8 cellular contexts compared by ENCODE assay signal in the genomic region with DNA sequence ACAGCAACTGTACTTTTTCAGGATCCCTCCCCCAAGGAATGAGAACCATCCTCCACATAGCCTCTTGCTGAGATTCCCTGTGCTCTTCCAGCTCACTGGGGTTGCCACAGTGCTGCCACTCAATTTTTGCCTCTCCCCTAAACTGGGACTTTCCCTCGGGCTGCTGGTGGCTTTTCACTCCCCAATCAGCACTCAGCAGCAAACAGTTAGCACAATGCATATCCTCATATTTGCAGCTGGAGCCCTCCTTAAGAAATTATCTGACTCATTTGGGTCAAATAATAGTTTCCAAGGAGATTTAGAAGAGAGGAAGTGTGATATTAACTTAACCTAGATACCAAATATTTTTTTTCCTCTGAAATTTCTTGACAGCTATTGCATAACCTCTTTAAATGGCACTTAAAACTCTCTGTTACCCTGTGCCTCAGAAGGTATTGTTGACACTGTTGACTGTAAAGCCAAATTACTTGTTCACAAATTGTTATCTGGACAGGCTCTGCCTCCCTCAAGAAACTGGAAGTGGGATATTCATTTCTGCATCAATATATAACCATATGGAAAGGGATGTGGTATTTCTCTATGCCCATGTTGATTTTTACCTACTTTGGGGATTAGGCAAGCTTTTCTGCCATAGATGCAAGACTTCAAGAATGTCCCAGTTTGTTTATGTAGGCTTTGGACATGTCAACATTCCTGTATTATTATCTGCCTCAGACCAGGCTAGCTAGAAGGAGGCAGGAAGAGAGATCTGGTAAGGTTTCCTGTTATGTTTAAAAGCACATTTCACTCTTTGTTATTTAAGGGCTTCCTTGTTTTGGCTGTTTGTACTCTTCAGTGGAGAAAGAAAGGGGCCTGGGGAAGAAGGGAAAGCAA. TPM values are rescaled to one million over a fixed set of nuclear protein-coding genes. Genes with fewer than 3 reads are reported as not detected.
DNase-seq lines count a peak whose midpoint lies in the region; ATAC-seq and TF ChIP-seq lines count a peak whose summit lies in the region.

No MANE protein-coding gene starts in this region.

- no peak overlapping the region for H3K27ac ChIP-seq in HEK293 (ENCODE audit: extremely low read depth, low read depth, low read length)
- H3K27ac ChIP-seq in OCI-LY3 (ENCODE audit: low read length) = no peak overlapping the region
- peak overlapping the region; percentile 44 for H3K27ac ChIP-seq in naive thymus-derived CD4-positive, alpha-beta T cell (ENCODE audit: low read depth, low read length)

- no peaks in the 10 kb centered on the region for H3K79me2 ChIP-seq in OCI-LY3 (ENCODE audit: low read length)

- DNase-seq in chondrocyte (ENCODE audit: low spot score) = no peak
- DNase-seq in naive thymus-derived CD4-positive, alpha-beta T cell = peak in 1 of 9 donors; percentile 22
- DNase-seq in pons (ENCODE audit: low spot score) = no peak
- DNase-seq in NCI-H146 treated with DMSO at 0.1 percent for 48 hours (lab: John Stamatoyannopoulos, UW; ENCODE audit: unreplicated experiment) = no peak
- DNase-seq in DMS53 treated with DMSO at 0.1 percent for 48 hours (lab: John Stamatoyannopoulos, UW; ENCODE audit: unreplicated experiment) = no peak

- peak overlapping the region; percentile 31 for H3K4me2 ChIP-seq in OCI-LY3 (ENCODE audit: low read length)

- H3K4me3 ChIP-seq in HEK293 (ENCODE audit: low read depth, low read length) (no peak overlapping the region), OCI-LY3 (ENCODE audit: low read length) (no peak overlapping the region)
- peak overlapping the region; percentile 4 for H3K4me3 ChIP-seq in naive thymus-derived CD4-positive, alpha-beta T cell (ENCODE audit: low read length)

- no peak overlapping the region for H2AFZ ChIP-seq in OCI-LY3 (ENCODE audit: low read depth, low read length)

- no peaks in the 10 kb centered on the region for H3K9me3 Mint-ChIP-seq in chondrocyte (ENCODE audit: low read depth)
- H3K9me3 Mint-ChIP-seq in naive thymus-derived CD4-positive, alpha-beta T cell = no peaks in the 10 kb centered on the region

- no peak overlapping the region for H3K9ac ChIP-seq in OCI-LY3 (ENCODE audit: low read length)

- peaks cover 90% of the 10 kb centered on the region for H3K4me1 Mint-ChIP-seq in chondrocyte (ENCODE audit: low read depth)
- peaks cover 39 to 83% (median 69%) of the 10 kb centered on the region in 7 donors for H3K4me1 Mint-ChIP-seq in naive thymus-derived CD4-positive, alpha-beta T cell

- H3K36me3 Mint-ChIP-seq in chondrocyte (ENCODE audit: low read depth) = peaks cover 60% of the 10 kb centered on the region
- H3K36me3 Mint-ChIP-seq in naive thymus-derived CD4-positive, alpha-beta T cell = peaks cover 0 to 21% (median 3%) of the 10 kb centered on the region in 5 donors

- H4K20me1 ChIP-seq in OCI-LY3 (ENCODE audit: insufficient read depth, low read length) = peaks cover 5% of the 10 kb centered on the region; the same call in 1 of the 2 replicates

- H3K36me3 ChIP-seq in HEK293 (ENCODE audit: control insufficient read depth in 2 of 2, insufficient read depth in 1 of 2, low read length in 2 of 2) = peaks cover 0 to 27% of the 10 kb centered on the region in 2 experiments; a peak in 1 of 3 replicates
- peaks cover 32% of the 10 kb centered on the region for H3K36me3 ChIP-seq in OCI-LY3 (replicated peaks; ENCODE audit: low read depth, low read length)
- no peaks in the 10 kb centered on the region for H3K36me3 ChIP-seq in naive thymus-derived CD4-positive, alpha-beta T cell (ENCODE audit: control insufficient read depth in 2 of 3, insufficient read depth in 3 of 3, low read length in 3 of 3)

- TF ChIP-seq CTCF in HEK293 (tag by site-specific recombination; IDR thresholded peaks at IDR 0.05) = no peak
- TF ChIP-seq CTCF in OCI-LY3 (IDR thresholded peaks at IDR 0.05; ENCODE audit: low read depth, low read length) = no peak
- no peak for TF ChIP-seq CTCF in chondrocyte (IDR thresholded peaks at IDR 0.05)

- H3K27ac Mint-ChIP-seq in chondrocyte (ENCODE audit: unreplicated experiment) = peak overlapping the region; percentile 90
- H3K27ac Mint-ChIP-seq in naive thymus-derived CD4-positive, alpha-beta T cell = peak overlapping the region; percentile 66 to 93 (median 88)

- H3K27me3 ChIP-seq in OCI-LY3 (ENCODE audit: low read depth, low read length) = no peaks in the 10 kb centered on the region
- H3K27me3 ChIP-seq in naive thymus-derived CD4-positive, alpha-beta T cell (ENCODE audit: control insufficient read depth in 2 of 2, insufficient read depth in 2 of 2, low read length in 2 of 2) = no peaks in the 10 kb centered on the region

- H3K27me3 Mint-ChIP-seq in chondrocyte (ENCODE audit: low read depth) = no peaks in the 10 kb centered on the region
- peaks cover 0 to 5% (median 0%) of the 10 kb centered on the region in 5 donors for H3K27me3 Mint-ChIP-seq in naive thymus-derived CD4-positive, alpha-beta T cell

- no peaks in the 10 kb centered on the region for H3K4me1 ChIP-seq in HEK293 (ENCODE audit: control insufficient read depth, insufficient read depth, low read length)
- H3K4me1 ChIP-seq in OCI-LY3 (ENCODE audit: low read length) = peaks cover 18% of the 10 kb centered on the region
- peaks cover 15 to 41% of the 10 kb centered on the region in 2 donors for H3K4me1 ChIP-seq in naive thymus-derived CD4-positive, alpha-beta T cell (ENCODE audit: control insufficient read depth in 2 of 2, insufficient read depth in 2 of 2, low read length in 2 of 2)

- CTCF ChIA-PET in HEK293 (lab: Yijun Ruan, JAX) = no interaction called here
- CTCF ChIA-PET in naive thymus-derived CD4-positive, alpha-beta T cell (lab: Charles Lee) = interaction anchor here (0.6 to 1.3 kb wide), 7 partner anchors 12 to 37 kb away, joined by 3 to 5 read pairs (median 3); no protein-coding TSS in a partner anchor

- peak; percentile 90 for ATAC-seq in GM18502 (IDR thresholded peaks at IDR 0.05; ENCODE audit: poor library complexity, unreplicated experiment)
- peak; percentile 90 for ATAC-seq in naive thymus-derived CD4-positive, alpha-beta T cell

- intact Hi-C loops in naive thymus-derived CD4-positive, alpha-beta T cell (cut with micrococcal nuclease) = loop anchor here in 1 of 2 donors (1.0 to 2.0 kb wide), 3 partner anchors 13 to 23 kb away; no protein-coding TSS in a partner anchor

- H3K9me3 ChIP-seq in HEK293 (ENCODE audit: control insufficient read depth, insufficient read depth, low read depth, low read length) = no peaks in the 10 kb centered on the region
- no peaks in the 10 kb centered on the region for H3K9me3 ChIP-seq in OCI-LY3 (ENCODE audit: insufficient read depth, low read length)
- no peaks in the 10 kb centered on the region for H3K9me3 ChIP-seq in naive thymus-derived CD4-positive, alpha-beta T cell (ENCODE audit: control insufficient read depth in 2 of 3, low read length in 3 of 3)

- POLR2A ChIA-PET in HEK293 (lab: Yijun Ruan, JAX) = no interaction called here
- POLR2A ChIA-PET in naive thymus-derived CD4-positive, alpha-beta T cell (lab: Charles Lee) = interaction anchor here (0.7 to 7.1 kb wide), 5 partner anchors 13 to 72 kb away, joined by 3 to 62 read pairs (median 5); no protein-coding TSS in a partner anchor

- H3K4me3 Mint-ChIP-seq in chondrocyte (ENCODE audit: unreplicated experiment) = peak overlapping the region; percentile 17
- H3K4me3 Mint-ChIP-seq in naive thymus-derived CD4-positive, alpha-beta T cell = peak overlapping the region; percentile 23 to 84 (median 74)

TF ChIP-seq in HEK293, 187 proteins besides CTCF, POLR2A, EP300 and RAD21:
- TF ChIP-seq ZNF433 (tag by site-specific recombination; IDR thresholded peaks at IDR 0.05; ENCODE audit: low read depth) = no peak
- peak; percentile 26; the same call in 1 of the 2 replicates for TF ChIP-seq SP2 (tag by site-specific recombination; IDR thresholded peaks at IDR 0.05)
- peak; percentile 41; the same call in 1 of the 2 replicates for TF ChIP-seq GLIS1 (tag by site-specific recombination; IDR thresholded peaks at IDR 0.05)

RNA-seq across cellular contexts. Expression of gene SEPTIN11, which starts 58.0 kb away (rescaled TPM):
- 643 to 720 TPM (median 718 TPM) in 3 replicates for total RNA-seq in chondrocyte
- 10 to 100 TPM; 12.2 to 29.3 (median 20.3) TPM for total RNA-seq in naive thymus-derived CD4-positive, alpha-beta T cell
- 10 to 100 TPM in 1 of 2 donors, 1 to 10 TPM in 1; 9.2 to 16.3 TPM for polyA plus RNA-seq in naive thymus-derived CD4-positive, alpha-beta T cell

Comparison
In these comparisons a context has a peak if more than half of its experiments do, and no peak if none do; other contexts are left out.
1. RNA of gene SEPTIN11, which starts 58.0 kb away (total RNA-seq): 643 to 720 TPM in chondrocyte; 12.2 to 29.3 TPM in naive thymus-derived CD4-positive, alpha-beta T cell; every median in the first group is over 10 times any median in the second.